1 cellular context compared by ENCODE assay signal in genomic region chr13:44397766-44398223, GRCh38.
TF ChIP-seq lines count a peak whose summit lies in the region.

No MANE protein-coding gene starts in this region.

TF ChIP-seq in K562, 482 proteins besides CTCF, POLR2A, EP300 and RAD21 (continued from another document and continues in another):
- TF ChIP-seq YY1 (IDR thresholded peaks at IDR 0.05; ENCODE audit: borderline replicate concordance in 1 of 3, control insufficient read depth in 1 of 3, extremely low read depth in 1 of 3, insufficient read depth in 3 of 3, insufficient read length in 1 of 3, insufficient replicate concordance in 2 of 3, low read depth in 1 of 3, low read length in 2 of 3) = no peak
- peak; percentile 95 for TF ChIP-seq DPF2 (IDR thresholded peaks at IDR 0.05)
- TF ChIP-seq ZNF778 (CRISPR knock-in tag; IDR thresholded peaks at IDR 0.05) = no peak
- TF ChIP-seq POLR2H (tag; IDR thresholded peaks at IDR 0.05; ENCODE audit: low read depth) = no peak
- TF ChIP-seq HDAC1 (IDR thresholded peaks at IDR 0.05) = no peak
- no peak for TF ChIP-seq ZNF184 (CRISPR knock-in tag; IDR thresholded peaks at IDR 0.05)
- no peak for TF ChIP-seq PPARD (CRISPR knock-in tag; IDR thresholded peaks at IDR 0.05)
- peak; percentile 91 for TF ChIP-seq KLF16 (IDR thresholded peaks at IDR 0.05)
- no peak for TF ChIP-seq CBX3 (IDR thresholded peaks at IDR 0.05; ENCODE audit: borderline replicate concordance in 1 of 2, low read length in 2 of 2)
- no peak for TF ChIP-seq POLR3A (IDR thresholded peaks at IDR 0.05; ENCODE audit: borderline replicate concordance, extremely low read depth, insufficient read depth, insufficient read length)
- no peak for TF ChIP-seq MGA (IDR thresholded peaks at IDR 0.05)
- TF ChIP-seq PCBP1 (IDR thresholded peaks at IDR 0.05; ENCODE audit: low read depth, low read length, poor library complexity, severe bottlenecking) = no peak
- peak; percentile 92 for TF ChIP-seq ZNF384 (IDR thresholded peaks at IDR 0.05; ENCODE audit: low read depth, low read length)
- TF ChIP-seq ZNF324 (CRISPR knock-in tag; IDR thresholded peaks at IDR 0.05) = no peak
- TF ChIP-seq HDGF (IDR thresholded peaks at IDR 0.05) = no peak
- TF ChIP-seq PTBP1 (IDR thresholded peaks at IDR 0.05; ENCODE audit: low read depth, low read length) = no peak
- no peak for TF ChIP-seq CBX5 (IDR thresholded peaks at IDR 0.05; ENCODE audit: borderline replicate concordance, low read depth)
- no peak for TF ChIP-seq CUX1 (CRISPR knock-in tag; IDR thresholded peaks at IDR 0.05)
- no peak for TF ChIP-seq POLR3G (IDR thresholded peaks at IDR 0.05; ENCODE audit: extremely low read depth, insufficient read length, insufficient replicate concordance)
- no peak for TF ChIP-seq ARID3B (CRISPR knock-in tag; IDR thresholded peaks at IDR 0.05; ENCODE audit: borderline replicate concordance)
- no peak for TF ChIP-seq IRF2 (CRISPR knock-in tag; IDR thresholded peaks at IDR 0.05)
- peak; percentile 77 for TF ChIP-seq MAFG (tag; conservative IDR thresholded peaks at IDR 0.05)
- TF ChIP-seq, protein P1, sequence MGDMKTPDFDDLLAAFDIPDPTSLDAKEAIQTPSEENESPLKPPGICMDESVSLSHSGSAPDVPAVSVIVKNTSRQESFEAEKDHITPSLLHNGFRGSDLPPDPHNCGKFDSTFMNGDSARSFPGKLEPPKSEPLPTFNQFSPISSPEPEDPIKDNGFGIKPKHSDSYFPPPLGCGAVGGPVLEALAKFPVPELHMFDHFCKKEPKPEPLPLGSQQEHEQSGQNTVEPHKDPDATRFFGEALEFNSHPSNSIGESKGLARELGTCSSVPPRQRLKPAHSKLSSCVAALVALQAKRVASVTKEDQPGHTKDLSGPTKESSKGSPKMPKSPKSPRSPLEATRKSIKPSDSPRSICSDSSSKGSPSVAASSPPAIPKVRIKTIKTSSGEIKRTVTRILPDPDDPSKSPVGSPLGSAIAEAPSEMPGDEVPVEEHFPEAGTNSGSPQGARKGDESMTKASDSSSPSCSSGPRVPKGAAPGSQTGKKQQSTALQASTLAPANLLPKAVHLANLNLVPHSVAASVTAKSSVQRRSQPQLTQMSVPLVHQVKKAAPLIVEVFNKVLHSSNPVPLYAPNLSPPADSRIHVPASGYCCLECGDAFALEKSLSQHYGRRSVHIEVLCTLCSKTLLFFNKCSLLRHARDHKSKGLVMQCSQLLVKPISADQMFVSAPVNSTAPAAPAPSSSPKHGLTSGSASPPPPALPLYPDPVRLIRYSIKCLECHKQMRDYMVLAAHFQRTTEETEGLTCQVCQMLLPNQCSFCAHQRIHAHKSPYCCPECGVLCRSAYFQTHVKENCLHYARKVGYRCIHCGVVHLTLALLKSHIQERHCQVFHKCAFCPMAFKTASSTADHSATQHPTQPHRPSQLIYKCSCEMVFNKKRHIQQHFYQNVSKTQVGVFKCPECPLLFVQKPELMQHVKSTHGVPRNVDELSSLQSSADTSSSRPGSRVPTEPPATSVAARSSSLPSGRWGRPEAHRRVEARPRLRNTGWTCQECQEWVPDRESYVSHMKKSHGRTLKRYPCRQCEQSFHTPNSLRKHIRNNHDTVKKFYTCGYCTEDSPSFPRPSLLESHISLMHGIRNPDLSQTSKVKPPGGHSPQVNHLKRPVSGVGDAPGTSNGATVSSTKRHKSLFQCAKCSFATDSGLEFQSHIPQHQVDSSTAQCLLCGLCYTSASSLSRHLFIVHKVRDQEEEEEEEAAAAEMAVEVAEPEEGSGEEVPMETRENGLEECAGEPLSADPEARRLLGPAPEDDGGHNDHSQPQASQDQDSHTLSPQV (IDR thresholded peaks at IDR 0.05) = 0 out of 2 replicates have a peak, but pooled peaks have one; percentile 7
- no peak for TF ChIP-seq TRIM28 (IDR thresholded peaks at IDR 0.05)
- TF ChIP-seq FOXK1 (CRISPR knock-in tag; IDR thresholded peaks at IDR 0.05; ENCODE audit: borderline replicate concordance) = no peak
- TF ChIP-seq RBM17 (IDR thresholded peaks at IDR 0.05; ENCODE audit: borderline replicate concordance, low read depth, low read length) = no peak
- TF ChIP-seq, protein P2, sequence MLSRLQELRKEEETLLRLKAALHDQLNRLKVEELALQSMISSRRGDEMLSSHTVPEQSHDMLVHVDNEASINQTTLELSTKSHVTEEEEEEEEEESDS (CRISPR knock-in tag; IDR thresholded peaks at IDR 0.05) = no peak
- no peak for TF ChIP-seq ZNF655 (CRISPR knock-in tag; IDR thresholded peaks at IDR 0.05)
- no peak for TF ChIP-seq MIER1 (IDR thresholded peaks at IDR 0.05; ENCODE audit: low read depth)
- no peak for TF ChIP-seq DNMT1 (IDR thresholded peaks at IDR 0.05)
- no peak for TF ChIP-seq CEBPB (tag; IDR thresholded peaks at IDR 0.05)
- TF ChIP-seq, protein P3, sequence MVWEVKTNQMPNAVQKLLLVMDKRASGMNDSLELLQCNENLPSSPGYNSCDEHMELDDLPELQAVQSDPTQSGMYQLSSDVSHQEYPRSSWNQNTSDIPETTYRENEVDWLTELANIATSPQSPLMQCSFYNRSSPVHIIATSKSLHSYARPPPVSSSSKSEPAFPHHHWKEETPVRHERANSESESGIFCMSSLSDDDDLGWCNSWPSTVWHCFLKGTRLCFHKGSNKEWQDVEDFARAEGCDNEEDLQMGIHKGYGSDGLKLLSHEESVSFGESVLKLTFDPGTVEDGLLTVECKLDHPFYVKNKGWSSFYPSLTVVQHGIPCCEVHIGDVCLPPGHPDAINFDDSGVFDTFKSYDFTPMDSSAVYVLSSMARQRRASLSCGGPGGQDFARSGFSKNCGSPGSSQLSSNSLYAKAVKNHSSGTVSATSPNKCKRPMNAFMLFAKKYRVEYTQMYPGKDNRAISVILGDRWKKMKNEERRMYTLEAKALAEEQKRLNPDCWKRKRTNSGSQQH (CRISPR knock-in tag; IDR thresholded peaks at IDR 0.05) = no peak
- no peak for TF ChIP-seq ZC3H4 (CRISPR knock-in tag; IDR thresholded peaks at IDR 0.05; ENCODE audit: borderline replicate concordance)
